In genomic region chr2:1731963-1732768, GRCh38 we compare ENCODE assay signal across 9 cellular contexts. TPM values are rescaled to one million over a fixed set of nuclear protein-coding genes. Genes with fewer than 3 reads are reported as not detected.
A peak's percentile ranks its signal among the peaks of the same experiment; 100 is the strongest.
DNase-seq lines count a peak whose midpoint lies in the region; ATAC-seq and TF ChIP-seq lines count a peak whose summit lies in the region.
"Had no signal": no experiment of that assay in that cellular context is flagged by ENCODE, and none has a peak within 500 bp of the region (broad histone marks: within the 10 kb centered on the region; RNA-seq: fewer than 3 reads in every experiment).

No MANE protein-coding gene starts in this region.

- peak overlapping the region; percentile 98 for H3K27ac ChIP-seq in subcutaneous abdominal adipose tissue (ENCODE audit: low read depth, low read length)

- H3K9ac ChIP-seq in subcutaneous abdominal adipose tissue (ENCODE audit: low read length in 5 of 5): peak overlapping the region in 2 of 5 donors; percentile 11 to 60

- H3K9me3 ChIP-seq in subcutaneous abdominal adipose tissue (ENCODE audit: control insufficient read depth in 5 of 5, low read length in 5 of 5): no peaks in the 10 kb centered on the region

- ATAC-seq in HG02759 (IDR thresholded peaks at IDR 0.05; ENCODE audit: unreplicated experiment): no peak
- ATAC-seq in GM21825 (IDR thresholded peaks at IDR 0.05; ENCODE audit: unreplicated experiment): no peak

- DNase-seq in HFF-Myc (ENCODE audit: extremely low read depth, low read depth) (peak; percentile 88), astrocyte of the hippocampus (ENCODE audit: low read depth, low spot score) (peak; percentile 90), kidney epithelial cell (ENCODE audit: low read depth) (peak; percentile 61), NOMO-1 treated with dmso at 0.1 percent for 144 hours (lab: John Stamatoyannopoulos, UW; ENCODE audit: unreplicated experiment) (no peak), HuH-7 (ENCODE audit: low spot score) (no peak)
- DNase-seq: NCI-H1105 treated with DMSO at 0.1 percent for 48 hours had no signal

- H3K27me3 ChIP-seq in kidney epithelial cell (ENCODE audit: control insufficient read depth, insufficient read depth, low read length) (no peaks in the 10 kb centered on the region), subcutaneous abdominal adipose tissue (ENCODE audit: control insufficient read depth in 5 of 5, insufficient read depth in 4 of 5, low read length in 5 of 5) (no peaks in the 10 kb centered on the region)

- TF ChIP-seq CTCF in HFF-Myc (IDR thresholded peaks at IDR 0.05; ENCODE audit: low read depth, low read length, missing control alignments) (no peak), kidney epithelial cell (IDR thresholded peaks at IDR 0.05; ENCODE audit: insufficient read depth, low read length, poor library complexity, severe bottlenecking) (no peak)

- peaks cover 29 to 73% (median 69%) of the 10 kb centered on the region in 5 donors for H3K4me1 ChIP-seq in subcutaneous abdominal adipose tissue (ENCODE audit: control insufficient read depth in 5 of 5, insufficient read depth in 5 of 5, low read length in 5 of 5)

- H3K4me3 ChIP-seq in HFF-Myc (replicated peaks; ENCODE audit: low read depth, low read length) (no peak overlapping the region; the same call in 1 of the 2 replicates), kidney epithelial cell (ENCODE audit: low read depth, low read length) (no peak overlapping the region), subcutaneous abdominal adipose tissue (ENCODE audit: low read depth in 1 of 5, low read length in 5 of 5) (peak overlapping the region in 1 of 5 donors; percentile 20)

- no peaks in the 10 kb centered on the region for H3K36me3 ChIP-seq in kidney epithelial cell (ENCODE audit: control insufficient read depth, insufficient read depth, low read length)
- H3K36me3 ChIP-seq in subcutaneous abdominal adipose tissue (ENCODE audit: control insufficient read depth in 5 of 5, insufficient read depth in 5 of 5, low read length in 5 of 5): no peaks in the 10 kb centered on the region

RNA-seq across cellular contexts. Expression of gene PXDN, which starts 12.1 kb away (rescaled TPM):
- 287 and 314 TPM in 2 replicates for total RNA-seq in kidney epithelial cell

Comparison
In these comparisons a context has a peak if more than half of its experiments do, and no peak if none do; other contexts are left out.
1. DNase-seq: peak in HFF-Myc (single experiment), astrocyte of the hippocampus (single experiment) and kidney epithelial cell (single experiment); none in NOMO-1 treated with dmso at 0.1 percent for 144 hours (single experiment) and HuH-7 (single experiment).